In the genomic region with DNA sequence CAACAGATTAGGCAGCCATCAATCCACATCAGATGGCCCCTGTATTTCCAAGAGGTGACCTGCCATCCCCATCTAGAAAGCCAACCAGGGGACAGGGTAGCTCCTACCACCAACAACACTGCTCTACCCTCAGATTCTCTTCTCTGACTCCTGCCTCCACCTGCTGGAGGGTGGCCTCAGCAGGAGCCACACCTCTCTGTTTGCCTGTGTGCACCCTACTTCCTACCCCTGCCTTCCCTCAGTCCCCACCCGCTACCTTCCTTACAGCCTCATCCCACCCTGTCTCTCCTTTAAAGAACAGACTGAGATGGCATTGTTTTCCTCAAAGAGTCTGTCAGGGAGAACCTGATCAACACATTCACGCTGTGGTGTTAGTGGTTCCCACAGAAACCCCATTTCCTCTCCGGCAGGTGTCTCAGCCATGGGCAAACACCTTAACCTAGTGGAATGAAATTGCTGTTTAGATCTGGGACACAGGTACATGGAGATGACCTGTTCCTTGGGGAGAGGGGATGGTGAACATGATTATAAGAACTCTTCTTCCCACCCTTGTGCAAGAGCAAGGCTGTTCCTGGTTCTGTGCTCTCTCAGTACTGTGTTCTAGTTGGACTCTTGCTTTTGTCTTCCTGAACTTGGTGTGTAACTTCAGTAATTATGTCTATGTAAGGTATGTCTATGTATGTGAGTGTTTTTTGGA, we compare ENCODE assay signal across 9 cellular contexts. TPM values are rescaled to one million over a fixed set of nuclear protein-coding genes. Genes with fewer than 3 reads are reported as not detected.
DNase-seq lines count a peak whose midpoint lies in the region; ATAC-seq, FAIRE-seq and TF ChIP-seq lines count a peak whose summit lies in the region.
"Had no signal": no experiment of that assay in that cellular context is flagged by ENCODE, and none has a peak within 500 bp of the region (broad histone marks: within the 10 kb centered on the region; RNA-seq: fewer than 3 reads in every experiment).

No MANE protein-coding gene starts in this region.

- no peaks in the 10 kb centered on the region for H3K36me3 ChIP-seq in iPS-20b (ENCODE audit: insufficient read depth, low read depth, low read length)
- H3K36me3 ChIP-seq: adrenal gland had no signal

- no peak for FAIRE-seq in A549 (lab: Jason Lieb, UNC)

- no peak for TF ChIP-seq POLR2A in A549 (IDR thresholded peaks at IDR 0.05; ENCODE audit: low read length)

- H3K4me1 Mint-ChIP-seq in activated CD8-positive, alpha-beta T cell treated with anti-CD3 and anti-CD28 coated beads for 36 hours (ENCODE audit: low read depth): peaks cover 41% of the 10 kb centered on the region

- no peak overlapping the region for H3K9ac ChIP-seq in iPS-20b (ENCODE audit: low read depth, low read length)

- H3K27ac Mint-ChIP-seq in activated CD8-positive, alpha-beta T cell treated with anti-CD3 and anti-CD28 coated beads for 36 hours: peak overlapping the region; percentile 63

- H3K36me3 Mint-ChIP-seq in activated CD8-positive, alpha-beta T cell treated with anti-CD3 and anti-CD28 coated beads for 36 hours (ENCODE audit: low read depth): peaks cover 2% of the 10 kb centered on the region

- H3K4me3 ChIP-seq in A549 (peak overlapping the region; percentile 95), iPS-20b (ENCODE audit: low read length) (peak overlapping the region; percentile 75; the same call in 1 of the 2 replicates)

- peaks cover 12% of the 10 kb centered on the region; the same call in 1 of the 2 replicates for H3K27me3 ChIP-seq in iPS-20b (ENCODE audit: insufficient read depth, low read length)
- H3K27me3 ChIP-seq: adrenal gland had no signal

- peak in 1 of 2 experiments; percentile 18; a peak in 1 of 6 replicates for ATAC-seq in A549
- ATAC-seq in activated CD8-positive, alpha-beta T cell treated with anti-CD3 and anti-CD28 coated beads for 36 hours: peak; percentile 35
- ATAC-seq in GM18909 (IDR thresholded peaks at IDR 0.05; ENCODE audit: poor library complexity, unreplicated experiment): no peak
- ATAC-seq in HG03025 (IDR thresholded peaks at IDR 0.05; ENCODE audit: low FRiP score, unreplicated experiment): no peak
- no peak for ATAC-seq in HG02840 (IDR thresholded peaks at IDR 0.05; ENCODE audit: low FRiP score, unreplicated experiment)

- H3K27ac ChIP-seq in A549 (peak overlapping the region; percentile 92 to 94; a peak in 4 of 6 replicates), iPS-20b (ENCODE audit: low read length) (no peak overlapping the region)

- peaks cover 35% of the 10 kb centered on the region for H3K4me1 ChIP-seq in A549
- H3K4me1 ChIP-seq in iPS-20b (ENCODE audit: insufficient read depth, low read length): peaks cover 11% of the 10 kb centered on the region; the same call in 1 of the 2 replicates

- no peak for DNase-seq in A549 (ENCODE audit: low read depth in 1 of 2, low spot score in 1 of 2)
- peak; percentile 26 for DNase-seq in GM10248 (ENCODE audit: extremely low spot score)
- peak; percentile 25 for DNase-seq in activated CD8-positive, alpha-beta T cell treated with anti-CD3 and anti-CD28 coated beads for 36 hours
- no peak for DNase-seq in hepatic stellate cell (ENCODE audit: low spot score)

- no peaks in the 10 kb centered on the region for H3K27me3 Mint-ChIP-seq in activated CD8-positive, alpha-beta T cell treated with anti-CD3 and anti-CD28 coated beads for 36 hours

- POLR2A ChIA-PET in A549 (lab: Yijun Ruan, JAX) (no interaction called here), GM10248 (lab: Yijun Ruan, JAX) (no interaction called here)
- POLR2A ChIA-PET in activated CD8-positive, alpha-beta T cell treated with anti-CD3 and anti-CD28 coated beads for 36 hours (lab: Charles Lee): no interaction called here

- no peak for TF ChIP-seq RAD21 in A549 (conservative IDR thresholded peaks at IDR 0.05 in 1 of 2, IDR thresholded peaks at IDR 0.05 in 1 of 2)

- peak overlapping the region; percentile 82 for H3K4me2 ChIP-seq in A549

- no peaks in the 10 kb centered on the region for H3K9me3 ChIP-seq in A549
- no peaks in the 10 kb centered on the region for H3K9me3 ChIP-seq in iPS-20b (ENCODE audit: insufficient read depth, low read depth, low read length)
- H3K9me3 ChIP-seq: adrenal gland had no signal

- CTCF ChIA-PET in A549 (lab: Yijun Ruan, JAX) (interaction anchor here (1.2 to 6.0 kb wide), 4 partner anchors 9 to 203 kb away, joined by 3 to 37 read pairs (median 19); a partner anchor contains a TSS), GM10248 (lab: Yijun Ruan, JAX) (interaction anchor here (1.0 kb wide), 1 partner anchor 202 kb away, joined by 3 read pairs; no protein-coding TSS in a partner anchor)
- CTCF ChIA-PET in activated CD8-positive, alpha-beta T cell treated with anti-CD3 and anti-CD28 coated beads for 36 hours (lab: Charles Lee): interaction anchor here (4.6 kb wide), 1 partner anchor 18 kb away, joined by 18 read pairs; no protein-coding TSS in a partner anchor

- peak overlapping the region; percentile 89 for H3K4me3 Mint-ChIP-seq in activated CD8-positive, alpha-beta T cell treated with anti-CD3 and anti-CD28 coated beads for 36 hours

- TF ChIP-seq EP300 in A549 (IDR thresholded peaks at IDR 0.05): no peak

- intact Hi-C loops in activated CD8-positive, alpha-beta T cell treated with anti-CD3 and anti-CD28 coated beads for 36 hours (cut with micrococcal nuclease): loop anchor here (5.0 kb wide), 1 partner anchor 60 kb away; no protein-coding TSS in a partner anchor

- WGBS in A549 (ENCODE audit: missing lambda C conversion rate): 95% methylated on average over 3 of the region's 3 CpGs

- TF ChIP-seq CTCF in A549 (IDR thresholded peaks at IDR 0.05) (no peak), GM10248 (IDR thresholded peaks at IDR 0.05; ENCODE audit: control extremely low read depth, extremely low read depth, low read depth, missing control alignments) (no peak)
- no peak for TF ChIP-seq CTCF in activated CD8-positive, alpha-beta T cell treated with anti-CD3 and anti-CD28 coated beads for 36 hours (IDR thresholded peaks at IDR 0.05)

- no peaks in the 10 kb centered on the region for H3K9me3 Mint-ChIP-seq in activated CD8-positive, alpha-beta T cell treated with anti-CD3 and anti-CD28 coated beads for 36 hours

TF ChIP-seq in A549, 52 proteins besides CTCF, POLR2A, EP300 and RAD21:
- no peak for TF ChIP-seq HOXB13 (CRISPR knock-in tag; IDR thresholded peaks at IDR 0.05; ENCODE audit: low read depth)
- TF ChIP-seq, protein P1, sequence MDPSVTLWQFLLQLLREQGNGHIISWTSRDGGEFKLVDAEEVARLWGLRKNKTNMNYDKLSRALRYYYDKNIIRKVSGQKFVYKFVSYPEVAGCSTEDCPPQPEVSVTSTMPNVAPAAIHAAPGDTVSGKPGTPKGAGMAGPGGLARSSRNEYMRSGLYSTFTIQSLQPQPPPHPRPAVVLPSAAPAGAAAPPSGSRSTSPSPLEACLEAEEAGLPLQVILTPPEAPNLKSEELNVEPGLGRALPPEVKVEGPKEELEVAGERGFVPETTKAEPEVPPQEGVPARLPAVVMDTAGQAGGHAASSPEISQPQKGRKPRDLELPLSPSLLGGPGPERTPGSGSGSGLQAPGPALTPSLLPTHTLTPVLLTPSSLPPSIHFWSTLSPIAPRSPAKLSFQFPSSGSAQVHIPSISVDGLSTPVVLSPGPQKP (IDR thresholded peaks at IDR 0.05; ENCODE audit: low read depth, low read length): no peak
- TF ChIP-seq ZC3H11A (IDR thresholded peaks at IDR 0.05): no peak
- no peak for TF ChIP-seq KDM5A (IDR thresholded peaks at IDR 0.05)

RNA-seq across cellular contexts. Expression of a gene that starts 1.8 kb away (rescaled TPM):
- polyA plus RNA-seq in A549 (2011; rRNA removed) (85.7 and 95.4 TPM in 2 replicates), A549 (2017; fragmentation: RNase III; extraction: RNeasy Plus Mini Kit Qiagen cat#74134 plus additional on column Dnase treatment) (86.9 to 90.0 TPM (median 87.0 TPM) in 3 replicates)
- 121 and 136 TPM in 2 replicates for polyA plus RNA-seq in A549 (2012; cell fraction: cytosol; rRNA removed)
- polyA plus RNA-seq in A549 (2012; cell fraction: nucleus; rRNA removed): 433 and 486 TPM in 2 replicates
- polyA minus RNA-seq in A549 (2011; rRNA and poly(A)+ RNA removed): 77.7 and 83.6 TPM in 2 replicates
- 10 to 100 TPM; 39.4 to 42.8 TPM for total RNA-seq in activated CD8-positive, alpha-beta T cell treated with anti-CD3 and anti-CD28 coated beads for 36 hours

RNA-seq across cellular contexts. Expression of a gene that starts 50.6 kb away (rescaled TPM):
- polyA plus RNA-seq in A549 (2011; rRNA removed): 100 and 113 TPM in 2 replicates
- polyA plus RNA-seq in A549 (2012; cell fraction: cytosol; rRNA removed): 80.7 and 98.5 TPM in 2 replicates
- polyA plus RNA-seq in A549 (2012; cell fraction: nucleus; rRNA removed): 252 and 288 TPM in 2 replicates
- 85.5 to 93.7 TPM (median 93.2 TPM) in 3 replicates for polyA plus RNA-seq in A549 (2017; fragmentation: RNase III; extraction: RNeasy Plus Mini Kit Qiagen cat#74134 plus additional on column Dnase treatment)
- polyA minus RNA-seq in A549 (2011; rRNA and poly(A)+ RNA removed): 178 and 188 TPM in 2 replicates
- 10 to 100 TPM; 26.1 to 26.5 TPM for total RNA-seq in activated CD8-positive, alpha-beta T cell treated with anti-CD3 and anti-CD28 coated beads for 36 hours

Comparison
In these comparisons a context has a peak if more than half of its experiments do, and no peak if none do; other contexts are left out.
1. DNase-seq: peak in GM10248 (single experiment) and activated CD8-positive, alpha-beta T cell treated with anti-CD3 and anti-CD28 coated beads for 36 hours (single experiment); none in A549 (0 of 2) and hepatic stellate cell (single experiment).